In the genomic region with DNA sequence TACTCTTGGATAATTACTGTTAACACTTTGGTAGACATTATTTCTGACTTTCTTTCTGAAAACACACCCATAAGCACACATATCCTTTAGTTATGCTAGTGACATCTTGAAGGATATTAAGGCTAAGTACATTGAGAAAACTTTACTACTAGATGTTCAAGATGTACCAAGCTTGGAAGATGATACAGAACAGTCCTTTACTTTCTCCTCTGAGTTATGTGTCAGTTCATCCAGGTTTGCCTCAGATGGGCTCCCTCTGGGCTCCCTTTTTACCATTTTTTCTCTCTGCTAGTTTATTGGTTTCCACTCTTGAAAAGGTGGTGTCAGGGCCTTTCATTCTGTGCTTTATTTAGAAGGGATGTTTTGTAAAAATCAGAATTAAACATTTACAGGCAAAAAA, we compare ENCODE assay signal across 24 cellular contexts.
"Had no signal": no experiment of that assay in that cellular context is flagged by ENCODE, and none has a peak within 500 bp of the region (broad histone marks: within the 10 kb centered on the region; RNA-seq: fewer than 3 reads in every experiment).

No MANE protein-coding gene starts in this region.

- H3K27me3 ChIP-seq: gastroesophageal sphincter, vagina had no signal

- ATAC-seq: activated CD4-positive, CD25-positive, alpha-beta regulatory T cell treated with anti-CD3 and anti-CD28 coated beads, Interleukin-2, amount 50 U/mL, for 24 hours; activated CD8-positive, alpha-beta memory T cell treated with anti-CD3 and anti-CD28 coated beads, Interleukin-2, amount 10 ng/mL, durations not matched to agents 7 days and 5 days; activated CD8-positive, alpha-beta T cell treated with anti-CD3 and anti-CD28 coated beads for 36 hours; gastroesophageal sphincter; left ventricle myocardium superior; natural killer cell had no signal

- H3K4me1 ChIP-seq: gastroesophageal sphincter, prostate gland, vagina had no signal

- H3K27ac ChIP-seq: coronary artery, epithelial cell of prostate, gastroesophageal sphincter, prostate gland, thoracic aorta, vagina had no signal

- H3K36me3 ChIP-seq: gastroesophageal sphincter, prostate gland, thoracic aorta, vagina had no signal

- H3K9me3 ChIP-seq: gastroesophageal sphincter, prostate gland, thoracic aorta, vagina had no signal

- DNase-seq: activated CD4-positive, alpha-beta T cell treated with anti-CD3 and anti-CD28 coated beads, Interleukin-2, amount 10 ng/mL, durations not matched to agents 7 days and 5 days; activated CD8-positive, alpha-beta memory T cell treated with anti-CD3 and anti-CD28 coated beads, Interleukin-2, amount 10 ng/mL, durations not matched to agents 7 days and 5 days; activated CD8-positive, alpha-beta T cell treated with anti-CD3 and anti-CD28 coated beads for 36 hours; activated gamma-delta T cell; activated naive CD4-positive, alpha-beta T cell treated with anti-CD3 and anti-CD28 coated beads, Interleukin-2, amount 50 U/mL, for 16 hours; activated naive CD8-positive, alpha-beta T cell treated with anti-CD3 and anti-CD28 coated beads, Interleukin-2, amount 50 U/mL, for 24 hours; activated T-cell treated with anti-CD3 and anti-CD28 coated beads for 4 hours; cerebellar nuclear complex; endodermal cell; head of caudate nucleus; hypothalamus; left ventricle myocardium superior; mammary epithelial cell; midbrain; natural killer cell; stimulated activated CD4-positive, alpha-beta T cell treated with anti-CD3 and anti-CD28 coated beads, Interleukin-4, amount 100 ng/mL, for 24 hours; stimulated activated naive CD4-positive, alpha-beta T cell treated with Interleukin-2 at 50 U/mL for 16 hours had no signal

- H3K4me3 ChIP-seq: coronary artery, gastroesophageal sphincter, prostate gland, thoracic aorta, vagina had no signal
